Comparison of ENCODE assay signal across 1 cellular context in the genomic region with DNA sequence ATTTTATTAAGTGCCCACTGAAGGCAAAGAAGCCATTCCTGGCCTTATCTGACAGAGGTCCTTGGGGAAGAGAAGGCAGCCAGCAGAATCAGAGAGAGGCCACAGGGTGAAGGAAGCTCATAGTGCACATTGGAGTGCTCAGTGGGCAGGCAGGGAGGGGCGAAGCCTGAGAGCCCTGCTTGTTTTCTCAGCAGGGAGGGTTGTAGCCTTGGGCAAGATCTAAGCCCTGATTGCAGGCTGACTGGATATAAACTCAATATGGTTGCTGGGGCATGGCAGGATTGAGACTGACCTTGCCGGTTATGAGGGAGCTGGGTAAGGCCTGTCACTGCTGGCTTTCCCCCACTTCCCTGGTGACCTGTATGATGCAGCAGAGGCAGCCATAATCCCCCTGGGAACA.
TF ChIP-seq lines count a peak whose summit lies in the region.

No MANE protein-coding gene starts in this region.

TF ChIP-seq in SK-N-SH, 30 proteins besides CTCF, POLR2A, EP300 and RAD21 (continued from another document):
- no peak for TF ChIP-seq TAF1 (IDR thresholded peaks at IDR 0.05; ENCODE audit: borderline replicate concordance, low read depth, low read length)
